In genomic region chr3:79297242-79297641, GRCh38 we compare ENCODE assay signal across 9 cellular contexts.
DNase-seq lines count a peak whose midpoint lies in the region; ATAC-seq and TF ChIP-seq lines count a peak whose summit lies in the region.
"Had no signal": no experiment of that assay in that cellular context is flagged by ENCODE, and none has a peak within 500 bp of the region (broad histone marks: within the 10 kb centered on the region; RNA-seq: fewer than 3 reads in every experiment).

No MANE protein-coding gene starts in this region.

- no peak overlapping the region for H3K14ac ChIP-seq in IMR-90 (replicated peaks; ENCODE audit: low read depth, low read length)

- H3K18ac ChIP-seq in IMR-90 (ENCODE audit: low read depth, low read length), result no peak overlapping the region

- H3K27ac ChIP-seq in IMR-90 (ENCODE audit: insufficient read depth, low read length) (no peak overlapping the region), RWPE1 (no peak overlapping the region)

- no peak for TF ChIP-seq POLR2A in IMR-90 (IDR thresholded peaks at IDR 0.05; ENCODE audit: low read depth, low read length)

- TF ChIP-seq CTCF in AG09309 (IDR thresholded peaks at IDR 0.05; ENCODE audit: control insufficient read depth, insufficient read depth, low read depth, low read length, missing control alignments), result no peak
- TF ChIP-seq CTCF in IMR-90 (conservative IDR thresholded peaks at IDR 0.05; ENCODE audit: low read depth, low read length), result no peak
- no peak for TF ChIP-seq CTCF in RWPE1 (conservative IDR thresholded peaks at IDR 0.05; ENCODE audit: low read depth)

- H2AFZ ChIP-seq in IMR-90 (replicated peaks; ENCODE audit: low read length, poor library complexity), result no peak overlapping the region

- no peak overlapping the region for H2BK120ac ChIP-seq in IMR-90 (ENCODE audit: low read depth, low read length)

- H3K9ac ChIP-seq in IMR-90 (ENCODE audit: low read depth, low read length), result no peak overlapping the region

- H2AK9ac ChIP-seq in IMR-90 (replicated peaks; ENCODE audit: low read depth, low read length, poor library complexity), result no peak overlapping the region

- no peak overlapping the region for H2BK15ac ChIP-seq in IMR-90 (ENCODE audit: low read depth, low read length)

- H3K9me1 ChIP-seq in IMR-90 (ENCODE audit: insufficient read depth, low read length), result no peaks in the 10 kb centered on the region

- no peaks in the 10 kb centered on the region for H3K79me1 ChIP-seq in IMR-90 (ENCODE audit: low read depth in 1 of 2, low read length in 2 of 2)

- no peaks in the 10 kb centered on the region for H3K27me3 ChIP-seq in IMR-90 (ENCODE audit: control insufficient read depth, insufficient read depth, low read length)

- DNase-seq in AG09309 (ENCODE audit: low read depth) (peak; percentile 78), IMR-90 (peak; percentile 97), RWPE1 (ENCODE audit: low spot score) (peak; percentile 14), foreskin melanocyte (peak; percentile 92), NK-92 (lab: John Stamatoyannopoulos, UW; ENCODE audit: unreplicated experiment) (no peak), DMS114 treated with DMSO at 0.1 percent for 48 hours (lab: John Stamatoyannopoulos, UW; ENCODE audit: unreplicated experiment) (no peak)
- DNase-seq in activated CD8-positive, alpha-beta memory T cell treated with anti-CD3 and anti-CD28 coated beads, Interleukin-2, amount 50 U/mL, for 4 hours, result no peak
- DNase-seq: stimulated activated CD4-positive, alpha-beta T cell treated with anti-CD3 and anti-CD28 coated beads, Interleukin-15, amount 100 ng/mL, for 24 hours had no signal

- intact Hi-C loops in IMR-90 (cut with micrococcal nuclease), result loop anchor here (5.0 kb wide), 1 partner anchor 210 kb away; no protein-coding TSS in a partner anchor

- no peak for TF ChIP-seq RAD21 in IMR-90 (IDR thresholded peaks at IDR 0.05; ENCODE audit: low read length)

- no peaks in the 10 kb centered on the region for H3K9me3 ChIP-seq in IMR-90 (ENCODE audit: control insufficient read depth, insufficient read depth, low read length)

- no peak overlapping the region for H2AK5ac ChIP-seq in IMR-90 (ENCODE audit: low read depth, low read length)

- no peak overlapping the region for H4K5ac ChIP-seq in IMR-90 (ENCODE audit: low read depth, low read length)

- ATAC-seq in IMR-90 (ENCODE audit: low read depth) (peak; percentile 97), GM21576 (IDR thresholded peaks at IDR 0.05; ENCODE audit: unreplicated experiment) (no peak)

- dilution Hi-C loops in IMR-90 (cut with HindIII; ENCODE audit: low sequenced_read_pairs, unreplicated experiment), result no loop called here

- H2BK5ac ChIP-seq in IMR-90 (ENCODE audit: low read depth, low read length, poor library complexity, severe bottlenecking), result peak overlapping the region; percentile 73

- POLR2A ChIA-PET in IMR-90 (lab: Charles Lee; ENCODE audit: unreplicated experiment) (no interaction called here), RWPE1 (lab: Yijun Ruan, JAX; ENCODE audit: low non-redundant PET) (no interaction called here)

- no peak overlapping the region for H4K91ac ChIP-seq in IMR-90 (ENCODE audit: insufficient read depth, low read depth, low read length)

- no peaks in the 10 kb centered on the region for H4K20me1 ChIP-seq in IMR-90 (ENCODE audit: insufficient read depth, low read length)

- no TSS peak for BruUV-seq in IMR-90 (replicated peaks; lab: Mats Ljungman, UMichigan)

- H3K56ac ChIP-seq in IMR-90 (ENCODE audit: extremely low read depth, insufficient read depth, low read length), result no peak overlapping the region

- no peak overlapping the region for H3K23ac ChIP-seq in IMR-90 (ENCODE audit: low read depth, low read length)

- H3K36me3 ChIP-seq in IMR-90 (ENCODE audit: control insufficient read depth, insufficient read depth, low read length), result no peaks in the 10 kb centered on the region

- no peak overlapping the region for H4K8ac ChIP-seq in IMR-90 (ENCODE audit: low read depth in 2 of 2, low read length in 2 of 2)

- in situ Hi-C loops in IMR-90 (cut with MboI; ENCODE audit: low sequenced_read_pairs), result no loop called here

- CTCF ChIA-PET in IMR-90 (lab: Yijun Ruan, JAX) (no interaction called here), RWPE1 (lab: Yijun Ruan, JAX) (no interaction called here)

- peak overlapping the region; percentile 60 for H3K4me2 ChIP-seq in IMR-90 (ENCODE audit: low read depth, low read length)

- peaks cover 4% of the 10 kb centered on the region for H3K4me1 ChIP-seq in IMR-90 (ENCODE audit: control insufficient read depth, insufficient read depth, low read length)

- no peak overlapping the region for H3K4me3 ChIP-seq in AG09309 (ENCODE audit: control insufficient read depth, low read depth, low read length)
- no peak overlapping the region for H3K4me3 ChIP-seq in IMR-90 (ENCODE audit: insufficient read depth, low read depth, low read length)

- no peak overlapping the region for H3K4ac ChIP-seq in IMR-90 (ENCODE audit: low read depth, low read length)

- H2BK20ac ChIP-seq in IMR-90 (ENCODE audit: low read depth, low read length), result no peak overlapping the region

TF ChIP-seq in IMR-90, 13 proteins besides CTCF, POLR2A, EP300 and RAD21:
- TF ChIP-seq ELK1 (IDR thresholded peaks at IDR 0.05; ENCODE audit: borderline replicate concordance, low read depth, low read length) (no peak), CEBPB (IDR thresholded peaks at IDR 0.05; ENCODE audit: low read depth, low read length) (peak; percentile 95), CHD1 (IDR thresholded peaks at IDR 0.05; ENCODE audit: low read depth, low read length) (no peak), NFE2L2 (IDR thresholded peaks at IDR 0.05; ENCODE audit: low read depth, low read length) (no peak), MAFK (IDR thresholded peaks at IDR 0.05; ENCODE audit: low read depth, low read length) (peak; percentile 24; the same call in 1 of the 2 replicates), MAZ (IDR thresholded peaks at IDR 0.05; ENCODE audit: borderline replicate concordance, low read depth, low read length) (0 out of 2 replicates have a peak, but pooled peaks have one; percentile 17), RCOR1 (IDR thresholded peaks at IDR 0.05; ENCODE audit: insufficient replicate concordance, low read length) (peak; percentile 69), RFX5 (IDR thresholded peaks at IDR 0.05; ENCODE audit: low read depth, low read length) (no peak), BHLHE40 (IDR thresholded peaks at IDR 0.05; ENCODE audit: low read depth, low read length) (peak; percentile 80), SMC3 (IDR thresholded peaks at IDR 0.05; ENCODE audit: low read depth, low read length) (no peak), MXI1 (IDR thresholded peaks at IDR 0.05; ENCODE audit: borderline replicate concordance, low read depth, low read length) (no peak), FOS (IDR thresholded peaks at IDR 0.05; ENCODE audit: low read depth, low read length) (peak; percentile 97), USF2 (IDR thresholded peaks at IDR 0.05; ENCODE audit: low read depth, low read length) (no peak)

Comparison
In these comparisons a context has a peak if more than half of its experiments do, and no peak if none do; other contexts are left out.
1. DNase-seq: peak in AG09309 (single experiment), IMR-90 (single experiment), RWPE1 (single experiment) and foreskin melanocyte (single experiment); none in NK-92 (single experiment), DMS114 treated with DMSO at 0.1 percent for 48 hours (single experiment) and activated CD8-positive, alpha-beta memory T cell treated with anti-CD3 and anti-CD28 coated beads, Interleukin-2, amount 50 U/mL, for 4 hours (single experiment).